8 cellular contexts compared by ENCODE assay signal in the genomic region with DNA sequence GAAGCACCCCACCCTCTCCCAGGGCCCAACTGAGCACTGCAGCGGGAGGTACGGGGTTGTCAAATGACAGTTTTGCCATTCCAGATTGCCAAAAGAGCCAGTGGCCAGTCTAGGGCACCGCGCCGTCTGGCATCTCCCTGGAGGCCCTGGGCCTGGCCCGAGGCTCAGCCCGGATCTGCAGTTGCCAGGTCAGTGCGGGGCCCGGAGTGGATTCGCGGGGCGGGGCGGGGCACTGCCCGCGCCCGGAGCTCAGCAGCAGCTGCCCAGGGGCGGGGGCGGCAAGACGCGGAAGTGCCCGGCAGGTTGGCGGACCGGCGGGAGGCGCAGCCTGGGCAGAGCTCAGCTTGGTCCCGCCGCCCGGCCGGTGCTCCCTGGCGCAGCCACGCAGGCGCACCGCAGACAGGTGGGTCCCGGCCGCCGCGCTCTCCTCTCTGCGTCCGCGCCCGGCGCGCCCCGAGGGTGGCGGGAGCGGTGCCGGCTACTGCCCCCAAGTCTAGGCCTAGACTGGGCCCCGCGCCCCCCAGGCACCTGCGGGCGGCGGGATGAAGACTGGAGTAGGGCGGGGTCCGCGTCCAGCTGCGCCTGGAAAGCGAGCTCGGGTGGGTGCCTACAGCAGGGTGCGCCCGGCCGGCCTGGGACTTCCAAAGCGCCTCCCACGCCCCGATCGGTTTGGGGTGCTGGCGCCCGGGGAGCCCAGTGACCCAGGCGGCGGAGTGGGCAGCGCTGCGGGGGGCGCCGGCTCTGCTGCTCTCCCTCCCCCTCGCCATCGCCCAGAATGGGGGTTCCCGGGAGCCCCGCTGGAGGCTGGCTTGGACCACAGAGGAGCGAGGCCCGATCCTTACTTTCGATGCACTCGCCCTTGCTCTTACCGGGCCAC. TPM values are rescaled to one million over a fixed set of nuclear protein-coding genes. Genes with fewer than 3 reads are reported as not detected.
A peak's percentile ranks its signal among the peaks of the same experiment; 100 is the strongest.
DNase-seq lines count a peak whose midpoint lies in the region; ATAC-seq and TF ChIP-seq lines count a peak whose summit lies in the region.

IRF5 (plus strand) TSS at position 281 of the 877 bp plus-strand sequence. CDS start 4,155 bp downstream, outside the sequence.

- no peaks in the 10 kb centered on the region for H3K36me3 ChIP-seq in liver (ENCODE audit: control insufficient read depth in 4 of 4, insufficient read depth in 3 of 4, low read depth in 1 of 4, low read length in 3 of 4)

- intact Hi-C loops in CD14-positive monocyte (cut with micrococcal nuclease): no loop called here

- no peaks in the 10 kb centered on the region for H3K9me3 ChIP-seq in liver (ENCODE audit: control insufficient read depth in 4 of 4, low read length in 3 of 4)

- no peaks in the 10 kb centered on the region for H3K27me3 ChIP-seq in liver (ENCODE audit: control insufficient read depth in 4 of 4, insufficient read depth in 4 of 4, low read length in 3 of 4)

- peaks cover 0 to 1% (median 0%) of the 10 kb centered on the region in 3 donors for H3K27me3 Mint-ChIP-seq in CD14-positive monocyte (ENCODE audit: low read depth in 3 of 3)

- TF ChIP-seq CTCF in CD14-positive monocyte (IDR thresholded peaks at IDR 0.05): no peak
- no peak for TF ChIP-seq CTCF in liver (IDR thresholded peaks at IDR 0.05; ENCODE audit: low read depth, low read length, missing input control)

- ATAC-seq in GM18907 (IDR thresholded peaks at IDR 0.05; ENCODE audit: unreplicated experiment): peak; percentile 10

- peak within 1 kb of the TSS in 1 of 2 donors; percentile 57 for H3K9ac ChIP-seq in liver (ENCODE audit: low read depth in 1 of 2, low read length in 2 of 2)

- H3K4me1 ChIP-seq in liver (ENCODE audit: control insufficient read depth in 4 of 4, insufficient read depth in 4 of 4, low read length in 3 of 4): peaks cover 8 to 42% (median 24%) of the 10 kb centered on the region in 4 donors

- H3K27ac Mint-ChIP-seq in CD14-positive monocyte: peak within 1 kb of the TSS; percentile 91 to 98 (median 97)

- no peak for TF ChIP-seq RAD21 in liver (IDR thresholded peaks at IDR 0.05)

- H3K4me1 Mint-ChIP-seq in CD14-positive monocyte: peaks cover 78% of the 10 kb centered on the region

- DNase-seq in CD14-positive monocyte (ENCODE audit: low spot score) (peak; percentile 73), NOMO-1 treated with dmso at 0.1 percent for 144 hours (lab: John Stamatoyannopoulos, UW; ENCODE audit: unreplicated experiment) (peak; percentile 32), caudate nucleus (lab: John Stamatoyannopoulos, UW) (peak in 1 of 61 donors; percentile 43), substantia nigra (lab: John Stamatoyannopoulos, UW) (peak in 12 of 49 donors; percentile 9 to 83 (median 34)), NCI-H446 (lab: John Stamatoyannopoulos, UW) (no peak)
- DNase-seq in effector CD8-positive, alpha-beta T cell (lab: John Stamatoyannopoulos, UW): no peak

- H3K4me3 Mint-ChIP-seq in CD14-positive monocyte: peak within 1 kb of the TSS; percentile 99

- H3K27ac ChIP-seq in caudate nucleus (ENCODE audit: low read depth, low read length) (peak within 1 kb of the TSS; percentile 62), liver (ENCODE audit: low read depth in 1 of 2, low read length in 2 of 2) (peak within 1 kb of the TSS; percentile 19 to 28), substantia nigra (ENCODE audit: low read depth, low read length, poor library complexity, severe bottlenecking) (peak within 1 kb of the TSS; percentile 47)

- no peaks in the 10 kb centered on the region for H3K9me3 Mint-ChIP-seq in CD14-positive monocyte

- H3K4me3 ChIP-seq in liver (ENCODE audit: low read depth in 1 of 3, low read length in 3 of 3): peak within 1 kb of the TSS; percentile 51 to 80 (median 57)

- 1% methylated on average over 82 of the region's 82 CpGs for WGBS in liver

- H3K36me3 Mint-ChIP-seq in CD14-positive monocyte: peaks cover 9 to 16% of the 10 kb centered on the region in 2 donors

TF ChIP-seq in liver, 16 proteins besides CTCF, POLR2A, EP300 and RAD21:
- TF ChIP-seq REST (IDR thresholded peaks at IDR 0.05) (no peak), HNF4G (IDR thresholded peaks at IDR 0.05) (no peak), EGR1 (IDR thresholded peaks at IDR 0.05; ENCODE audit: low read depth in 2 of 2) (no peak), HNF4A (conservative IDR thresholded peaks at IDR 0.05) (no peak), GABPA (IDR thresholded peaks at IDR 0.05 in 1 of 2, conservative IDR thresholded peaks at IDR 0.05 in 1 of 2) (no peak), SP1 (IDR thresholded peaks at IDR 0.05) (no peak), FOXA1 (IDR thresholded peaks at IDR 0.05) (no peak), NR2F2 (IDR thresholded peaks at IDR 0.05) (no peak), TAF1 (conservative IDR thresholded peaks at IDR 0.05) (no peak), JUND (IDR thresholded peaks at IDR 0.05) (no peak), FOXA2 (IDR thresholded peaks at IDR 0.05) (no peak), RXRA (IDR thresholded peaks at IDR 0.05) (no peak), YY1 (IDR thresholded peaks at IDR 0.05) (no peak), MAX (IDR thresholded peaks at IDR 0.05) (no peak)
- TF ChIP-seq, protein P1, sequence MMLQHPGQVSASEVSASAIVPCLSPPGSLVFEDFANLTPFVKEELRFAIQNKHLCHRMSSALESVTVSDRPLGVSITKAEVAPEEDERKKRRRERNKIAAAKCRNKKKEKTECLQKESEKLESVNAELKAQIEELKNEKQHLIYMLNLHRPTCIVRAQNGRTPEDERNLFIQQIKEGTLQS (IDR thresholded peaks at IDR 0.05): no peak
- TF ChIP-seq, protein P2, sequence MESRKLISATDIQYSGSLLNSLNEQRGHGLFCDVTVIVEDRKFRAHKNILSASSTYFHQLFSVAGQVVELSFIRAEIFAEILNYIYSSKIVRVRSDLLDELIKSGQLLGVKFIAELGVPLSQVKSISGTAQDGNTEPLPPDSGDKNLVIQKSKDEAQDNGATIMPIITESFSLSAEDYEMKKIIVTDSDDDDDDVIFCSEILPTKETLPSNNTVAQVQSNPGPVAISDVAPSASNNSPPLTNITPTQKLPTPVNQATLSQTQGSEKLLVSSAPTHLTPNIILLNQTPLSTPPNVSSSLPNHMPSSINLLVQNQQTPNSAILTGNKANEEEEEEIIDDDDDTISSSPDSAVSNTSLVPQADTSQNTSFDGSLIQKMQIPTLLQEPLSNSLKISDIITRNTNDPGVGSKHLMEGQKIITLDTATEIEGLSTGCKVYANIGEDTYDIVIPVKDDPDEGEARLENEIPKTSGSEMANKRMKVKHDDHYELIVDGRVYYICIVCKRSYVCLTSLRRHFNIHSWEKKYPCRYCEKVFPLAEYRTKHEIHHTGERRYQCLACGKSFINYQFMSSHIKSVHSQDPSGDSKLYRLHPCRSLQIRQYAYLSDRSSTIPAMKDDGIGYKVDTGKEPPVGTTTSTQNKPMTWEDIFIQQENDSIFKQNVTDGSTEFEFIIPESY (IDR thresholded peaks at IDR 0.05): no peak

RNA-seq across cellular contexts. Expression of gene IRF5, which starts in this region (rescaled TPM):
- 100 to 1,000 TPM; 130 to 170 TPM for polyA plus RNA-seq in CD14-positive monocyte
- total RNA-seq in liver: 1 to 10 TPM; 4.4 to 6.2 TPM
- 1 to 10 TPM; 4.3 to 4.6 TPM for polyA plus RNA-seq in liver

Comparison
In these comparisons a context has a peak if more than half of its experiments do, and no peak if none do; other contexts are left out.
1. RNA of gene IRF5 (polyA plus RNA-seq): 130 to 170 TPM in CD14-positive monocyte; 4.3 to 4.6 TPM in liver; every median in the first group is over 10 times any median in the second.
2. DNase-seq: peak in CD14-positive monocyte (single experiment) and NOMO-1 treated with dmso at 0.1 percent for 144 hours (single experiment); none in NCI-H446 (0 of 2) and effector CD8-positive, alpha-beta T cell (single experiment).
3. Peak in every context shown above with its lines, with median percentiles within 50 percentile points of each other: H3K27ac ChIP-seq.